ENCODE assay signal across 14 cellular contexts in the genomic region with DNA sequence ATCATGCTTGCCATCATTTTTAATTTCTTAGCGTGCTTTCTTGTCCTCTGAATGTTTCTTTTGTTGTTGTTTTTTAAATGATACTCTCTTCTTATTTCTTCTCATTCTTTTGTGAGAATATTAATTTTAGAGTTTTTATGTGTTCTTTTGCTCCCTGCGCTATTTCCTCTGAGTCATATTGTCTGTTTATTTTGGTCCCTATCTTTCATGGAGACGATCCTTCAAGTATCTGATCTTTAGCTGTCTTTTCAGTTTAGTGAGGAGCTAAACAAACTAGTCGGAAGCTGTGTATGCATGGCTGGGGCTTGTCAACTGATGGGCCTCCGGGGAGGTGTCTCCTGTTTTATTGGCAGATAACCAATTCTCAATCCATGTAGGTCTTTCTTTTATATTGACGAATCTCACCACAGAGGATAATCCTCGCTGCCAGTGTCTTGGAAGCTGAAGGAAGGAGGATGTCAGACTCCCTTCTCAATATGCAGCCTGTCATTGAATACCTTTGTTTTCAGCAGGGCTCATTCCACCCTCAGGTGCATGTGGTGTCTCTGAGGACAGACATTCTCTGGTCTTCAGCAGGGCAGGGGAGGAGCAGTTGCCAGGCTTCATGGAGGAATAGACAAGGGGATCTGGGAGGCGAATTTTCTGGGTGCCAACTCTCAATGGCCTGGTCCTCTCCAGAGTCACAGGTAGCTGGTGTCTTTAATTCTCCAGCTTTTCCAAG.
"Had no signal": no experiment of that assay in that cellular context is flagged by ENCODE, and none has a peak within 500 bp of the region (broad histone marks: within the 10 kb centered on the region; RNA-seq: fewer than 3 reads in every experiment).

No MANE protein-coding gene starts in this region.

- H3K36me3 ChIP-seq: transverse colon had no signal

- H2AFZ ChIP-seq: hepatocyte had no signal

- H3K79me2 ChIP-seq: hepatocyte had no signal

- H3K9me3 ChIP-seq: transverse colon had no signal

- H3K4me2 ChIP-seq: hepatocyte had no signal

- ATAC-seq: activated CD4-positive, CD25-positive, alpha-beta regulatory T cell treated with anti-CD3 and anti-CD28 coated beads, Interleukin-2, amount 50 U/mL, for 24 hours; activated T-helper 17 cell treated with anti-CD3 and anti-CD28 coated beads, Interleukin-2, amount 50 U/mL, for 72 hours had no signal

- DNase-seq: activated naive CD4-positive, alpha-beta T cell treated with Interleukin-2 at 50 U/mL for 16 hours; aorta; endodermal cell; kidney glomerular epithelial cell; nucleus accumbens; posterior cingulate gyrus; small intestine; stimulated activated CD4-positive, alpha-beta T cell treated with anti-CD3 and anti-CD28 coated beads, Interleukin-4, amount 100 ng/mL, for 24 hours; stimulated activated naive CD4-positive, alpha-beta T cell treated with Interleukin-2 at 50 U/mL for 16 hours; substantia nigra; transverse colon had no signal

- H3K4me1 ChIP-seq: transverse colon had no signal

- H3K4me3 ChIP-seq: hepatocyte, transverse colon had no signal

- H3K27ac ChIP-seq: hepatocyte, transverse colon had no signal
